In genomic region chr11:28674432-28675076, GRCh38 we compare ENCODE assay signal across 9 cellular contexts.
DNase-seq lines count a peak whose midpoint lies in the region; ATAC-seq and TF ChIP-seq lines count a peak whose summit lies in the region.
"Had no signal": no experiment of that assay in that cellular context is flagged by ENCODE, and none has a peak within 500 bp of the region (broad histone marks: within the 10 kb centered on the region; RNA-seq: fewer than 3 reads in every experiment).

No MANE protein-coding gene starts in this region.

- no peaks in the 10 kb centered on the region for H3F3A ChIP-seq in MM.1S (ENCODE audit: insufficient read depth, low read length)

- TF ChIP-seq CTCF in A673 (conservative IDR thresholded peaks at IDR 0.05; ENCODE audit: low read depth, low read length) (peak; percentile 97), GM12875 (IDR thresholded peaks at IDR 0.05; ENCODE audit: borderline replicate concordance, insufficient read depth, low read depth, low read length) (peak; percentile 35; the same call in 1 of the 2 replicates), fibroblast of lung (conservative IDR thresholded peaks at IDR 0.05 in 1 of 2, IDR thresholded peaks at IDR 0.05 in 1 of 2; ENCODE audit: low read depth in 1 of 2, low read length in 2 of 2) (peak; percentile 25 to 45), MM.1S (IDR thresholded peaks at IDR 0.05; ENCODE audit: low read length) (no peak)

- H3K4me3 ChIP-seq in A673 (ENCODE audit: low read depth, low read length, poor library complexity, severe bottlenecking) (no peak overlapping the region), GM12875 (ENCODE audit: low read depth, low read length) (no peak overlapping the region), fibroblast of lung (replicated peaks in 1 of 4; ENCODE audit: control extremely low read depth in 1 of 4, insufficient read depth in 1 of 4, low read depth in 3 of 4, low read length in 4 of 4) (no peak overlapping the region), MM.1S (ENCODE audit: low read length) (no peak overlapping the region)

- no peaks in the 10 kb centered on the region for H3K27me3 ChIP-seq in A673 (replicated peaks; ENCODE audit: insufficient read depth, low read depth, low read length, poor library complexity)
- no peaks in the 10 kb centered on the region for H3K27me3 ChIP-seq in fibroblast of lung (ENCODE audit: control insufficient read depth, insufficient read depth, low read length)
- no peaks in the 10 kb centered on the region for H3K27me3 ChIP-seq in MM.1S (replicated peaks; ENCODE audit: insufficient read depth, low read length)

- intact Hi-C loops in A673 (cut with micrococcal nuclease; ENCODE audit: unreplicated experiment) = loop anchor here (2.0 kb wide), 1 partner anchor 976 kb away; no protein-coding TSS in a partner anchor

- BruUV-seq in A673 (replicated peaks; lab: Mats Ljungman, UMichigan) = no TSS peak

- peak overlapping the region; percentile 2 for H3K27ac ChIP-seq in A673 (ENCODE audit: low read depth, low read length, poor library complexity, severe bottlenecking)
- peak overlapping the region; percentile 7 for H3K27ac ChIP-seq in fibroblast of lung (ENCODE audit: insufficient read depth, low read length)
- no peak overlapping the region for H3K27ac ChIP-seq in MM.1S (ENCODE audit: low read length)

- no peaks in the 10 kb centered on the region for H3K36me3 ChIP-seq in A673 (ENCODE audit: insufficient read depth, low read length, poor library complexity, severe bottlenecking)
- H3K36me3 ChIP-seq in fibroblast of lung (ENCODE audit: control insufficient read depth, insufficient read depth, low read length) = no peaks in the 10 kb centered on the region
- H3K36me3 ChIP-seq in MM.1S (replicated peaks; ENCODE audit: insufficient read depth, low read length) = no peaks in the 10 kb centered on the region

- CTCF ChIA-PET in A673 (lab: Charles Lee) = interaction anchor here (0.6 to 1.3 kb wide), 4 partner anchors 85 to 976 kb away, joined by 3 to 8 read pairs (median 4); no protein-coding TSS in a partner anchor

- ATAC-seq in GM18909 (IDR thresholded peaks at IDR 0.05; ENCODE audit: poor library complexity, unreplicated experiment) = no peak

- no peaks in the 10 kb centered on the region for H3K9me3 ChIP-seq in A673 (ENCODE audit: low read depth, low read length, poor library complexity, severe bottlenecking)
- H3K9me3 ChIP-seq in fibroblast of lung (ENCODE audit: control insufficient read depth, insufficient read depth, low read depth, low read length) = no peaks in the 10 kb centered on the region
- H3K9me3 ChIP-seq in MM.1S (replicated peaks; ENCODE audit: insufficient read depth, low read length) = no peaks in the 10 kb centered on the region

- H3K79me2 ChIP-seq in fibroblast of lung (ENCODE audit: control insufficient read depth, insufficient read depth, low read length) = no peaks in the 10 kb centered on the region
- no peaks in the 10 kb centered on the region for H3K79me2 ChIP-seq in MM.1S (ENCODE audit: low read length)

- H4K20me1 ChIP-seq in fibroblast of lung (ENCODE audit: control insufficient read depth, extremely low read depth, insufficient read depth, low read length) (no peaks in the 10 kb centered on the region), MM.1S (ENCODE audit: insufficient read depth, low read length) (no peaks in the 10 kb centered on the region)

- H2AFZ ChIP-seq in fibroblast of lung (ENCODE audit: low read length) = no peak overlapping the region
- no peak overlapping the region for H2AFZ ChIP-seq in MM.1S (ENCODE audit: low read length)

- POLR2A ChIA-PET in A673 (lab: Charles Lee; ENCODE audit: low non-redundant PET) = no interaction called here

- H3K9ac ChIP-seq in fibroblast of lung (ENCODE audit: insufficient read depth, low read length) = no peak overlapping the region
- no peak overlapping the region for H3K9ac ChIP-seq in MM.1S (ENCODE audit: low read length)

- H3K4me1 ChIP-seq in A673 (ENCODE audit: insufficient read depth, low read length, poor library complexity, severe bottlenecking) = peaks cover 16% of the 10 kb centered on the region
- peaks cover 6% of the 10 kb centered on the region for H3K4me1 ChIP-seq in fibroblast of lung (ENCODE audit: control insufficient read depth, extremely low read depth, insufficient read depth, low read length)
- H3K4me1 ChIP-seq in MM.1S (ENCODE audit: low read length) = no peaks in the 10 kb centered on the region

- DNase-seq in A673 (ENCODE audit: low spot score) = peak; percentile 83
- DNase-seq in OCI-M1 (lab: John Stamatoyannopoulos, UW) = peak; percentile 26
- DNase-seq in fibroblast of lung (ENCODE audit: low read depth in 2 of 2) = peak; percentile 44 to 68
- DNase-seq in CD1c-positive myeloid dendritic cell (ENCODE audit: extremely low spot score) = no peak
- DNase-seq in mucosa of gallbladder (ENCODE audit: low spot score) = no peak
- DNase-seq in MM.1S = no peak
- DNase-seq: activated B cell treated with CpG ODN at 0.5 μM for 24 hours had no signal

- H3K4me2 ChIP-seq in fibroblast of lung (ENCODE audit: extremely low read depth, insufficient read depth, low read length) = peak overlapping the region; percentile 26
- H3K4me2 ChIP-seq in MM.1S (ENCODE audit: low read depth, low read length) = no peak overlapping the region

- no peaks in the 10 kb centered on the region for H3K9me2 ChIP-seq in MM.1S (replicated peaks; ENCODE audit: insufficient read depth, low read length)

Comparison
In these comparisons a context has a peak if more than half of its experiments do, and no peak if none do; other contexts are left out.
1. DNase-seq: peak in A673 (single experiment), OCI-M1 (single experiment) and fibroblast of lung (2 of 2); none in CD1c-positive myeloid dendritic cell (single experiment), mucosa of gallbladder (single experiment) and MM.1S (single experiment).